ENCODE assay signal across 11 cellular contexts in the genomic region with DNA sequence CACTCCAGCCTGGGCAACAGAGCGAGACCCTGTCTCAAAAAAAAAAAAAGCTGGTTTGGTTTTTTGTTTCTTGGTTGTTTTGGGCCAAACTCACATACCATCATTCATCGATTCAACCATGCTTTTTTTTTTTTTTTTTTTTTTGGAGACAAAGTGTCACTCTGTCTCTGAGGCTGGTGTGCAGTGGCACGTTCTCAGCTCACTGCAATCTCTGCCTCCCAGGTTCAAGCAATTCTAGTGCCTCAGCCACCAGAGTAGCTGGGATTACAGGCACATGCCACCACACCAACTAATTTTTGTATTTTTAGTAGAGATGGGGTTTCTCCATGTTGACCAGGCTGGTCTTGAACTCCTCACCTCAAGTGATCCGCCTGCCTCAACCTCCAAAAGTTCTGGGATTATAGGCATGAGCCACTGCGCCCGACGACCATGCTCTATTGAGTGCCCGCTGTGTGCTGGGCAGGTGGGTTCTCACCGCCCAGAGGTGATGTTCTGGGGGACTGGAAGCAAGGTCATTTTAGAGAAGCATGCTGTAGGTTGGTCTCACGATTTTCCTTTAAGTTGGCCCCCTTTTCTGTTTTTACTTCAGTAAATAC. TPM values are rescaled to one million over a fixed set of nuclear protein-coding genes. Genes with fewer than 3 reads are reported as not detected.
DNase-seq lines count a peak whose midpoint lies in the region; ATAC-seq and TF ChIP-seq lines count a peak whose summit lies in the region.
"Had no signal": no experiment of that assay in that cellular context is flagged by ENCODE, and none has a peak within 500 bp of the region (broad histone marks: within the 10 kb centered on the region; RNA-seq: fewer than 3 reads in every experiment).

No MANE protein-coding gene starts in this region.

- no peak for TF ChIP-seq CTCF in cardiac muscle cell (IDR thresholded peaks at IDR 0.05; ENCODE audit: low read depth, low read length)
- no peak for TF ChIP-seq CTCF in adrenal gland (IDR thresholded peaks at IDR 0.05)
- no peak for TF ChIP-seq CTCF in type B pancreatic cell (conservative IDR thresholded peaks at IDR 0.05)

- peaks cover 47 to 62% of the 10 kb centered on the region in 2 donors for H3K4me1 Mint-ChIP-seq in natural killer cell treated with Interleukin-12 subunit alpha and Interleukin-12 subunit beta and Interleukin-15 and Interleukin-18, amount 100 ng/mL, for 72 hours (ENCODE audit: low read depth in 2 of 2)
- peaks cover 43% of the 10 kb centered on the region for H3K4me1 Mint-ChIP-seq in type B pancreatic cell (ENCODE audit: unreplicated experiment)

- peak overlapping the region; percentile 73 to 85 for H3K27ac Mint-ChIP-seq in natural killer cell treated with Interleukin-12 subunit alpha and Interleukin-12 subunit beta and Interleukin-15 and Interleukin-18, amount 100 ng/mL, for 72 hours
- peak overlapping the region; percentile 84 for H3K27ac Mint-ChIP-seq in type B pancreatic cell

- H3K36me3 Mint-ChIP-seq in natural killer cell treated with Interleukin-12 subunit alpha and Interleukin-12 subunit beta and Interleukin-15 and Interleukin-18, amount 100 ng/mL, for 72 hours, result peaks cover 6% of the 10 kb centered on the region
- H3K36me3 Mint-ChIP-seq in type B pancreatic cell, result no peaks in the 10 kb centered on the region

- no peak overlapping the region for H3K4me3 ChIP-seq in cardiac muscle cell
- H3K4me3 ChIP-seq in adrenal gland, result no peak overlapping the region
- H3K4me3 ChIP-seq: SJCRH30 had no signal

- WGBS in adrenal gland, 4 donors, result 71 to 76% (median 72%) methylated on average over 9 to 10 of the region's 10 CpGs

- ATAC-seq in natural killer cell treated with Interleukin-12 subunit alpha and Interleukin-12 subunit beta and Interleukin-15 and Interleukin-18, amount 100 ng/mL, for 72 hours, result no peak
- ATAC-seq: sciatic nerve had no signal

- H3K27me3 Mint-ChIP-seq in natural killer cell treated with Interleukin-12 subunit alpha and Interleukin-12 subunit beta and Interleukin-15 and Interleukin-18, amount 100 ng/mL, for 72 hours, result no peaks in the 10 kb centered on the region
- H3K27me3 Mint-ChIP-seq in type B pancreatic cell, result no peaks in the 10 kb centered on the region

- H3K4me1 ChIP-seq in cardiac muscle cell (ENCODE audit: low read depth) (peaks cover 19% of the 10 kb centered on the region), adrenal gland (replicated peaks in 1 of 2) (peaks cover 26 to 47% of the 10 kb centered on the region in 2 donors)

- H3K27ac ChIP-seq in cardiac muscle cell (peak overlapping the region; percentile 33), adrenal gland (peak overlapping the region in 3 of 5 donors; percentile 98 to 100 (median 98))
- H3K27ac ChIP-seq: SJCRH30 had no signal

- TF ChIP-seq POLR2A in adrenal gland (IDR thresholded peaks at IDR 0.05), result no peak

- H3K9me3 ChIP-seq in cardiac muscle cell (ENCODE audit: low read depth) (no peaks in the 10 kb centered on the region), adrenal gland (replicated peaks in 1 of 3) (no peaks in the 10 kb centered on the region)
- H3K9me3 ChIP-seq: SJCRH30 had no signal

- DNase-seq in cardiac muscle cell (ENCODE audit: low read depth in 1 of 2, low spot score in 1 of 2) (no peak), cardiac septum (ENCODE audit: low spot score) (no peak), adrenal gland (no peak), type B pancreatic cell (ENCODE audit: extremely low spot score, unreplicated experiment) (no peak), posterior cingulate gyrus (no peak), NOMO-1 (lab: John Stamatoyannopoulos, UW; ENCODE audit: unreplicated experiment in 2 of 2) (no peak), SHP77 treated with DMSO at 0.1 percent for 48 hours (lab: John Stamatoyannopoulos, UW) (no peak)
- DNase-seq in natural killer cell treated with Interleukin-12 subunit alpha and Interleukin-12 subunit beta and Interleukin-15 and Interleukin-18, amount 100 ng/mL, for 72 hours (ENCODE audit: low spot score), result no peak
- DNase-seq: NCI-H345 had no signal

- H3K36me3 ChIP-seq in cardiac muscle cell, result no peaks in the 10 kb centered on the region
- no peaks in the 10 kb centered on the region for H3K36me3 ChIP-seq in adrenal gland (replicated peaks in 1 of 2)
- H3K36me3 ChIP-seq: SJCRH30 had no signal

- intact Hi-C loops in cardiac septum (cut with DNase I), result no loop called here
- intact Hi-C loops in adrenal gland (cut with DNase I), result no loop called here
- intact Hi-C loops in posterior cingulate gyrus (cut with DNase I), result no loop called here

- peak overlapping the region; percentile 97 for H3K4me3 Mint-ChIP-seq in natural killer cell treated with Interleukin-12 subunit alpha and Interleukin-12 subunit beta and Interleukin-15 and Interleukin-18, amount 100 ng/mL, for 72 hours
- peak overlapping the region; percentile 76 for H3K4me3 Mint-ChIP-seq in type B pancreatic cell

- H3K9me3 Mint-ChIP-seq in natural killer cell treated with Interleukin-12 subunit alpha and Interleukin-12 subunit beta and Interleukin-15 and Interleukin-18, amount 100 ng/mL, for 72 hours, result no peaks in the 10 kb centered on the region
- H3K9me3 Mint-ChIP-seq in type B pancreatic cell, result no peaks in the 10 kb centered on the region

- H3K27me3 ChIP-seq in cardiac muscle cell (no peaks in the 10 kb centered on the region), adrenal gland (no peaks in the 10 kb centered on the region)
- H3K27me3 ChIP-seq: SJCRH30 had no signal

RNA-seq across cellular contexts. Expression of a gene that starts 8.1 kb away (rescaled TPM):
- total RNA-seq in cardiac muscle cell, result 430 and 496 TPM in 2 replicates
- polyA plus RNA-seq in cardiac muscle cell, result 262 and 265 TPM in 2 replicates
- total RNA-seq in cardiac septum, result 140 TPM
- 100 to 1,000 TPM; 181 to 533 (median 361) TPM for total RNA-seq in adrenal gland
- polyA plus RNA-seq in adrenal gland, result 100 to 1,000 TPM in 2 of 3 donors, 10 to 100 TPM in 1; 35.9 to 226 (median 104) TPM
- total RNA-seq in natural killer cell treated with Interleukin-12 subunit alpha and Interleukin-12 subunit beta and Interleukin-15 and Interleukin-18, amount 100 ng/mL, for 72 hours, result 100 to 1,000 TPM; 218 to 267 TPM
- 126 and 232 TPM in 2 replicates for total RNA-seq in type B pancreatic cell (ENCODE audit: low replicate concordance)

RNA-seq across cellular contexts. Expression of a gene that starts 15.3 kb away (rescaled TPM):
- total RNA-seq in cardiac muscle cell (2.3 and 3.2 TPM in 2 replicates), cardiac septum (1.1 TPM), adrenal gland (1 to 10 TPM in 7 of 8 donors, under 1 TPM in 1; 0.30 to 5.4 (median 2.4) TPM), type B pancreatic cell (ENCODE audit: low replicate concordance) (7.8 and 10.2 TPM in 2 replicates)
- polyA plus RNA-seq in cardiac muscle cell (0.38 and 0.72 TPM in 2 replicates), adrenal gland (10 to 100 TPM in 1 of 3 donors, 1 to 10 TPM in 1, under 1 TPM in 1; 0.59 to 45.2 (median 6.0) TPM)
- 1 to 10 TPM; 1.5 to 4.0 TPM for total RNA-seq in natural killer cell treated with Interleukin-12 subunit alpha and Interleukin-12 subunit beta and Interleukin-15 and Interleukin-18, amount 100 ng/mL, for 72 hours

RNA-seq across cellular contexts. Expression of a gene that starts 33.3 kb away (rescaled TPM):
- total RNA-seq in cardiac muscle cell, result 446 and 493 TPM in 2 replicates
- polyA plus RNA-seq in cardiac muscle cell, result 418 and 422 TPM in 2 replicates
- 83.8 TPM for total RNA-seq in cardiac septum
- 100 to 1,000 TPM; 107 to 290 (median 161) TPM for total RNA-seq in adrenal gland
- 100 to 1,000 TPM; 105 to 195 (median 120) TPM for polyA plus RNA-seq in adrenal gland
- total RNA-seq in natural killer cell treated with Interleukin-12 subunit alpha and Interleukin-12 subunit beta and Interleukin-15 and Interleukin-18, amount 100 ng/mL, for 72 hours, result 100 to 1,000 TPM; 153 to 223 TPM
- total RNA-seq in type B pancreatic cell (ENCODE audit: low replicate concordance), result 196 and 223 TPM in 2 replicates

RNA-seq across cellular contexts. Expression of a gene that starts 50.8 kb away (rescaled TPM):
- total RNA-seq in cardiac muscle cell (19.6 and 19.7 TPM in 2 replicates), cardiac septum (45.5 TPM), adrenal gland (10 to 100 TPM; 31.6 to 89.2 (median 58.6) TPM), type B pancreatic cell (ENCODE audit: low replicate concordance) (28.8 and 46.7 TPM in 2 replicates)
- polyA plus RNA-seq in cardiac muscle cell (12.9 and 14.0 TPM in 2 replicates), adrenal gland (10 to 100 TPM; 20.3 to 46.1 (median 21.1) TPM)
- 10 to 100 TPM; 42.1 to 50.7 TPM for total RNA-seq in natural killer cell treated with Interleukin-12 subunit alpha and Interleukin-12 subunit beta and Interleukin-15 and Interleukin-18, amount 100 ng/mL, for 72 hours
